Comparison of ENCODE assay signal across 11 cellular contexts in the genomic region with DNA sequence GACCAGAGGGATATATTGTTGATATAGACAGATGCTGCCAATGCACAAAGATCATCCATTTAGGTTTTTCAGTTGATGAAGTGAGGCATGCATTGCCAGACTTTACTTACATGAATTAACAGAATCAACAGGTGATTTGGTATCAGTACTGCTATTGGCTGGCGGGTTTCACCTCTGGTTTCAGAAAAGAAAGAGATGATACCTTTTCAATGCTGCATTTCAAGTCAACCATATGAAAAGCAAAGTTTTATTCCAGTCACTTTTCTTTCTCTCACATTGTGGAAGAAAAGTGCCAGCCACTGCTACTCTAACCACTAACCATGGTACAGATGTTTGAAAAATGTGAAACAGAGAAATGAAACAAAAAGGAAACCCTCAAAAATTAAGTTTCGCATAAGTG.
A peak's percentile ranks its signal among the peaks of the same experiment; 100 is the strongest.
DNase-seq lines count a peak whose midpoint lies in the region; ATAC-seq lines count a peak whose summit lies in the region.
"Had no signal": no experiment of that assay in that cellular context is flagged by ENCODE, and none has a peak within 500 bp of the region (broad histone marks: within the 10 kb centered on the region; RNA-seq: fewer than 3 reads in every experiment).

No MANE protein-coding gene starts in this region.

- H3K4me3 Mint-ChIP-seq in stimulated activated naive B cell treated with anti-CD40 and anti-IgM and Interleukin-4, amounts not matched to agents 10 μg/mL and 1 μg/mL and 100 μg/mL, for 72 hours = no peak overlapping the region

- no peak overlapping the region for H3K27ac Mint-ChIP-seq in stimulated activated naive B cell treated with anti-CD40 and anti-IgM and Interleukin-4, amounts not matched to agents 10 μg/mL and 1 μg/mL and 100 μg/mL, for 72 hours

- H3K27me3 Mint-ChIP-seq in stimulated activated naive B cell treated with anti-CD40 and anti-IgM and Interleukin-4, amounts not matched to agents 10 μg/mL and 1 μg/mL and 100 μg/mL, for 72 hours = no peaks in the 10 kb centered on the region

- DNase-seq in stimulated activated CD4-positive, alpha-beta T cell treated with anti-CD3 and anti-CD28 coated beads, Interleukin-15, amount 100 ng/mL, for 24 hours = peak; percentile 19
- no peak for DNase-seq in stimulated activated CD4-positive, alpha-beta T cell treated with anti-CD3 and anti-CD28 coated beads, Interleukin-2, amount 100 ng/mL, for 48 hours
- no peak for DNase-seq in stimulated activated naive B cell treated with anti-CD40 and anti-IgM and Interleukin-4, amounts not matched to agents 10 μg/mL and 1 μg/mL and 100 μg/mL, for 72 hours
- no peak for DNase-seq in NCI-H1092 treated with DMSO at 0.1 percent for 48 hours (lab: John Stamatoyannopoulos, UW)
- DNase-seq in NCI-H774 (lab: John Stamatoyannopoulos, UW) = no peak
- no peak for DNase-seq in HK-2 (ENCODE audit: unreplicated experiment)
- DNase-seq: AML-193, left colon, NCI-H345 had no signal

- peaks cover 0 to 2% of the 10 kb centered on the region in 2 donors for H3K4me1 Mint-ChIP-seq in stimulated activated naive B cell treated with anti-CD40 and anti-IgM and Interleukin-4, amounts not matched to agents 10 μg/mL and 1 μg/mL and 100 μg/mL, for 72 hours

- H3K9me3 Mint-ChIP-seq in stimulated activated naive B cell treated with anti-CD40 and anti-IgM and Interleukin-4, amounts not matched to agents 10 μg/mL and 1 μg/mL and 100 μg/mL, for 72 hours = no peaks in the 10 kb centered on the region

- ATAC-seq in GM21529 (IDR thresholded peaks at IDR 0.05; ENCODE audit: unreplicated experiment) = peak; percentile 90
- ATAC-seq in HG03108 (IDR thresholded peaks at IDR 0.05; ENCODE audit: unreplicated experiment) = peak; percentile 76
- peak; percentile 49 to 56 for ATAC-seq in stimulated activated naive B cell treated with anti-CD40 and anti-IgM and Interleukin-4, amounts not matched to agents 10 μg/mL and 1 μg/mL and 100 μg/mL, for 72 hours (replicated peaks)
- ATAC-seq: left colon had no signal

- H3K36me3 Mint-ChIP-seq in stimulated activated naive B cell treated with anti-CD40 and anti-IgM and Interleukin-4, amounts not matched to agents 10 μg/mL and 1 μg/mL and 100 μg/mL, for 72 hours = no peaks in the 10 kb centered on the region
